Comparison of ENCODE assay signal across 1 cellular context in genomic region chr11:96275807-96276594, GRCh38.
TF ChIP-seq lines count a peak whose summit lies in the region.

No MANE protein-coding gene starts in this region.

TF ChIP-seq in IMR-90, 13 proteins besides CTCF, POLR2A, EP300 and RAD21 (continued from another document):
- no peak for TF ChIP-seq MAZ (IDR thresholded peaks at IDR 0.05; ENCODE audit: borderline replicate concordance, low read depth, low read length)
- no peak for TF ChIP-seq FOS (IDR thresholded peaks at IDR 0.05; ENCODE audit: low read depth, low read length)
- TF ChIP-seq ELK1 (IDR thresholded peaks at IDR 0.05; ENCODE audit: borderline replicate concordance, low read depth, low read length): no peak
- TF ChIP-seq NFE2L2 (IDR thresholded peaks at IDR 0.05; ENCODE audit: low read depth, low read length): no peak
- TF ChIP-seq CHD1 (IDR thresholded peaks at IDR 0.05; ENCODE audit: low read depth, low read length): no peak
- no peak for TF ChIP-seq MAFK (IDR thresholded peaks at IDR 0.05; ENCODE audit: low read depth, low read length)
